In the genomic region with DNA sequence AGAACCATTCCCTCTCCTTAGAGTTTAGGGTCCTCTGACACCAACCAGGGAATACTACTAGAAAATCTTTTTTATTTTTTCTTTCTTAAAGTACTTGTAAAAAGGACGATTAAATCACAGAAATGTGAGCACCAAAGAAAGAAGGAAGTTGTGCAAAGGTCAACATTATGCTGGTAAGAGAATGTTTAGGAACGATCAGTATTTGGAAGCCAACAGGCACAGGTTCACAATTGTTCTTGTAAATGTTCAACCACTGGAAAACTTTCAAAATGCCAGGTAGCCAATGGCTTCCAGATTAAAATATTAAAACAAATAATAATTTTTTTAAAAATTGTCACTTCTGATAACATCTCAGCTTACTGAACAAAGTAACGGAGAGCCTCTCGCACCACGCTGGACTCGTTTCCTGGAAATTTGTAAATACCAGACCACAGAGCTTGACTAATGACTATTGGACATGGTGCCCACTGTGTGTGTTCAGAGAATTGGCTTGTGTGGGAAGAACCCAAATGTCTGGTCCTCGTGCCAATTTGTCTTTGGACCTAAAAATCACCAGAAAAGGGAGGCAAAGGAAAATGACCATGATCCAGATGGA, we compare ENCODE assay signal across 35 cellular contexts.
"Had no signal": no experiment of that assay in that cellular context is flagged by ENCODE, and none has a peak within 500 bp of the region (broad histone marks: within the 10 kb centered on the region; RNA-seq: fewer than 3 reads in every experiment).

No MANE protein-coding gene starts in this region.

- H3K4me3 Mint-ChIP-seq: activated B cell treated with CpG ODN at 0.5 μM for 24 hours; activated CD4-positive, alpha-beta memory T cell treated with anti-CD3 and anti-CD28 coated beads, Interleukin-2, amount 10 ng/mL, durations not matched to agents 7 days and 5 days; activated CD8-positive, alpha-beta memory T cell treated with anti-CD3 and anti-CD28 coated beads, Interleukin-2, amount 10 ng/mL, durations not matched to agents 7 days and 5 days; activated naive CD4-positive, alpha-beta T cell treated with anti-CD3 and anti-CD28 coated beads, Interleukin-2, amount 50 U/mL, for 24 hours; activated naive CD8-positive, alpha-beta T cell treated with anti-CD3 and anti-CD28 coated beads, Interleukin-2, amount 10 ng/mL, durations not matched to agents 7 days and 5 days; activated T-helper 17 cell treated with anti-CD3 and anti-CD28 coated beads, Interleukin-2, amount 50 U/mL, for 72 hours; T-helper 1 cell treated with Interleukin-12 subunit alpha and Interleukin-12 subunit beta and Interleukin-4 antibody, amounts not matched to agents 30 μg/mL and 1 μg/mL, for 36 hours; T-helper 2 cell treated with Interferon-gamma antibody and Interleukin-4, amounts not matched to agents 5 μg/mL and 100 μg/mL, for 36 hours had no signal

- H3K9me3 Mint-ChIP-seq: activated B cell treated with CpG ODN at 0.5 μM for 24 hours; activated CD4-positive, alpha-beta memory T cell treated with anti-CD3 and anti-CD28 coated beads, Interleukin-2, amount 10 ng/mL, durations not matched to agents 7 days and 5 days; activated naive CD4-positive, alpha-beta T cell treated with anti-CD3 and anti-CD28 coated beads, Interleukin-2, amount 50 U/mL, for 24 hours; activated naive CD8-positive, alpha-beta T cell treated with anti-CD3 and anti-CD28 coated beads, Interleukin-2, amount 10 ng/mL, durations not matched to agents 7 days and 5 days; activated T-helper 17 cell treated with anti-CD3 and anti-CD28 coated beads, Interleukin-2, amount 50 U/mL, for 72 hours; T-helper 1 cell treated with Interleukin-12 subunit alpha and Interleukin-12 subunit beta and Interleukin-4 antibody, amounts not matched to agents 30 μg/mL and 1 μg/mL, for 36 hours; T-helper 2 cell treated with Interferon-gamma antibody and Interleukin-4, amounts not matched to agents 5 μg/mL and 100 μg/mL, for 36 hours had no signal

- H3K27me3 Mint-ChIP-seq: activated naive CD4-positive, alpha-beta T cell treated with anti-CD3 and anti-CD28 coated beads, Interleukin-2, amount 50 U/mL, for 24 hours; activated naive CD8-positive, alpha-beta T cell treated with anti-CD3 and anti-CD28 coated beads, Interleukin-2, amount 10 ng/mL, durations not matched to agents 7 days and 5 days had no signal

- FAIRE-seq: TTC549 had no signal

- H3K4me1 Mint-ChIP-seq: activated B cell treated with CpG ODN at 0.5 μM for 24 hours; activated naive CD4-positive, alpha-beta T cell treated with anti-CD3 and anti-CD28 coated beads, Interleukin-2, amount 50 U/mL, for 24 hours; activated naive CD8-positive, alpha-beta T cell treated with anti-CD3 and anti-CD28 coated beads, Interleukin-2, amount 10 ng/mL, durations not matched to agents 7 days and 5 days; activated T-helper 17 cell treated with anti-CD3 and anti-CD28 coated beads, Interleukin-2, amount 50 U/mL, for 72 hours had no signal

- H3K4me3 ChIP-seq: ascending aorta, breast epithelium, Peyer's patch, SJSA1 had no signal

- H3K27ac Mint-ChIP-seq: activated B cell treated with CpG ODN at 0.5 μM for 24 hours; activated CD4-positive, alpha-beta memory T cell treated with anti-CD3 and anti-CD28 coated beads, Interleukin-2, amount 10 ng/mL, durations not matched to agents 7 days and 5 days; activated CD8-positive, alpha-beta memory T cell treated with anti-CD3 and anti-CD28 coated beads, Interleukin-2, amount 10 ng/mL, durations not matched to agents 7 days and 5 days; activated naive CD4-positive, alpha-beta T cell treated with anti-CD3 and anti-CD28 coated beads, Interleukin-2, amount 50 U/mL, for 24 hours; activated naive CD8-positive, alpha-beta T cell treated with anti-CD3 and anti-CD28 coated beads, Interleukin-2, amount 10 ng/mL, durations not matched to agents 7 days and 5 days; activated T-helper 17 cell treated with anti-CD3 and anti-CD28 coated beads, Interleukin-2, amount 50 U/mL, for 72 hours; T-helper 1 cell treated with Interleukin-12 subunit alpha and Interleukin-12 subunit beta and Interleukin-4 antibody, amounts not matched to agents 30 μg/mL and 1 μg/mL, for 36 hours; T-helper 2 cell treated with Interferon-gamma antibody and Interleukin-4, amounts not matched to agents 5 μg/mL and 100 μg/mL, for 36 hours had no signal

- H3K9me3 ChIP-seq: ascending aorta, breast epithelium, SJSA1, SK-N-SH had no signal

- H3K27me3 ChIP-seq: ascending aorta, breast epithelium, Peyer's patch, SJSA1 had no signal

- H3K27ac ChIP-seq: ascending aorta, breast epithelium, KMS-11, Peyer's patch, SJSA1, VCaP had no signal

- H3K4me1 ChIP-seq: ascending aorta, breast epithelium, Peyer's patch, SJSA1 had no signal

- H3K4me2 ChIP-seq: KMS-11, SK-N-SH had no signal

- H3K9ac ChIP-seq: KMS-11, SK-N-SH had no signal

- ATAC-seq: activated CD8-positive, alpha-beta memory T cell treated with anti-CD3 and anti-CD28 coated beads, Interleukin-2, amount 10 ng/mL, durations not matched to agents 7 days and 5 days; activated T-helper 17 cell treated with anti-CD3 and anti-CD28 coated beads, Interleukin-2, amount 50 U/mL, for 72 hours; PC-3 had no signal

- DNase-seq: activated B cell treated with CpG ODN at 0.5 μM for 24 hours; activated CD4-positive, alpha-beta memory T cell treated with anti-CD3 and anti-CD28 coated beads, Interleukin-2, amount 10 ng/mL, durations not matched to agents 7 days and 5 days; activated CD4-positive, alpha-beta T cell treated with anti-CD3 and anti-CD28 coated beads for 4 hours; activated CD4-positive, CD25-positive, alpha-beta regulatory T cell treated with anti-CD3 and anti-CD28 coated beads, Interleukin-2, amount 50 U/mL, for 72 hours; activated CD8-positive, alpha-beta memory T cell treated with anti-CD3 and anti-CD28 coated beads for 24 hours; activated CD8-positive, alpha-beta memory T cell treated with anti-CD3 and anti-CD28 coated beads, Interleukin-2, amount 10 ng/mL, durations not matched to agents 7 days and 5 days; activated CD8-positive, alpha-beta memory T cell treated with anti-CD3 and anti-CD28 coated beads, Interleukin-2, amount 50 U/mL, for 48 hours; activated effector memory CD4-positive, alpha-beta T cell treated with anti-CD3 and anti-CD28 coated beads, Interleukin-2, amount 50 U/mL, for 16 hours; activated naive CD4-positive, alpha-beta T cell; activated naive CD8-positive, alpha-beta T cell treated with anti-CD3 and anti-CD28 coated beads, Interleukin-2, amount 10 ng/mL, durations not matched to agents 7 days and 5 days; activated T-cell treated with anti-CD3 and anti-CD28 coated beads, Interleukin-2, amount 50 U/mL, for 48 hours; amygdala; NCI-H1092 treated with DMSO at 0.1 percent for 48 hours; NCI-H187 treated with DMSO at 0.1 percent for 48 hours; NCI-H2081; NCI-H345; NCI-H510A; NCI-H526; NCI-H748 treated with DMSO at 0.1 percent for 48 hours; NK-92 treated with Interleukin-12 subunit alpha and Interleukin-12 subunit beta, amount 100 ng/mL, for 24 hours; PC-3; Peyer's patch; RPMI8226; SHP77 treated with DMSO at 0.1 percent for 48 hours; SK-N-SH had no signal
